In the genomic region with DNA sequence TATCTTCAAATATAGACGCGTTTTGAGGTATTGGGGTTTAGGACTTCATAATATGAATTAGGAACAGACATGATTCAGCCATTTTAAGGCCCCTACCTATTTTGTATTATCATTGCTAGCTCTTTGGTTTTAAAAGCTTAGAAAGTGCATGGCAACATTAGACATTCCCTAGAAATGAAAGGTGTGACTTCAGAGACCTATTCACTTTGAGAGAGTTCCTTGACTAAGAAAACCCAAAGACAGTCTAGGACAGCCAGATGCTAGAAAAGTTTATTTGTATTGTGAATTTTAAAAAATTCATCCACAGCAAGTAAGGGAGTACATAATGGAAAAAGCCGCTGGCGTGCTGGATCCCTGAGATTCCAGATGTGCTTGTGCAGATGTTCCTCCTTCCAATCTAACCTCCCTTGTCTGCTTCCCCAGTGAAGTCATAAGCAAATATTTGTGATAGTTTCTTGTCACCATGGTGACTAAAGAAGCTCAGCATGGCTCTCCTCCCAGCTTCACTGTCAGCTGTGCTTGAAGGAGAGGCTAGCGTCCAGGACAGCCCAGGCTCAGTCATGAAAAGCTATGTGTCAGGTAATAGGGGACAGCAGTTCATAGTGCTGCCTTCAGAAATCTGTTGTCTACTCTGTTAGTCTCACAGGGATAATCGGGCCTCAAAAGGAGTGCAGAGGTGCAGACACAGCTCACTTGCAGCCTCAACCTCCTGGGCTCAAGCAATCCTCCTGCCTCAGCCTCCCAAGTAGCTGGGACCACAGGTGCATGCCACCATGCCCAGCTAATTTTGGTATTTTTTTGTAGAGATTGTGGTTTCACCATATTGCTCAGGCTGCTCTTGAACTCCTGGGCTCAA, we compare ENCODE assay signal across 10 cellular contexts. TPM values are rescaled to one million over a fixed set of nuclear protein-coding genes. Genes with fewer than 3 reads are reported as not detected.
DNase-seq lines count a peak whose midpoint lies in the region; ATAC-seq, FAIRE-seq and TF ChIP-seq lines count a peak whose summit lies in the region.
"Had no signal": no experiment of that assay in that cellular context is flagged by ENCODE, and none has a peak within 500 bp of the region (broad histone marks: within the 10 kb centered on the region; RNA-seq: fewer than 3 reads in every experiment).

No MANE protein-coding gene starts in this region.

- no peak overlapping the region for H2AFZ ChIP-seq in GM23338

- H3K9ac ChIP-seq in rectal smooth muscle tissue (ENCODE audit: low read length), result no peak overlapping the region
- H3K9ac ChIP-seq: KMS-11 had no signal

- no peak overlapping the region for H3K4me3 ChIP-seq in GM23338
- no peak overlapping the region for H3K4me3 ChIP-seq in rectal smooth muscle tissue (ENCODE audit: low read length)
- H3K4me3 ChIP-seq: tibial artery had no signal

- H3K27me3 ChIP-seq in GM23338 (ENCODE audit: insufficient read depth), result no peaks in the 10 kb centered on the region
- H3K27me3 ChIP-seq in rectal smooth muscle tissue (ENCODE audit: control insufficient read depth, insufficient read depth, low read length), result no peaks in the 10 kb centered on the region
- H3K27me3 ChIP-seq: tibial artery had no signal

- H3K79me2 ChIP-seq in GM23338 (replicated peaks; ENCODE audit: insufficient read depth), result peaks cover 93% of the 10 kb centered on the region

- peaks cover 62% of the 10 kb centered on the region for H4K20me1 ChIP-seq in GM23338 (replicated peaks; ENCODE audit: insufficient read depth)

- TF ChIP-seq CTCF in GM23338 (conservative IDR thresholded peaks at IDR 0.05; ENCODE audit: low read depth in 2 of 2), result no peak

- no peak overlapping the region for H3K4me2 ChIP-seq in GM23338
- H3K4me2 ChIP-seq: KMS-11 had no signal

- peaks cover 1% of the 10 kb centered on the region for H3K27me3 Mint-ChIP-seq in GM23338 (ENCODE audit: insufficient read depth, low read depth, poor library complexity)

- no peaks in the 10 kb centered on the region for H3K9me3 Mint-ChIP-seq in GM23338

- 0 out of 2 replicates have a peak, but pooled peaks cover 6% of the 10 kb centered on the region for H3F3A ChIP-seq in GM23338 (replicated peaks; ENCODE audit: low read depth)

- H3K4me1 Mint-ChIP-seq in GM23338, result peaks cover 7% of the 10 kb centered on the region; the same call in 1 of the 3 replicates

- peak; percentile 27 for DNase-seq in GM23338 (ENCODE audit: low spot score)
- peak; percentile 54 for DNase-seq in RKO (ENCODE audit: low spot score)
- peak; percentile 15 to 52 for DNase-seq in frontal cortex (ENCODE audit: low spot score in 2 of 2)
- no peak for DNase-seq in activated T-cell treated with anti-CD3 and anti-CD28 coated beads, Interleukin-2, amount 50 U/mL, for 1 hour
- DNase-seq in activated CD4-positive, CD25-positive, alpha-beta regulatory T cell (lab: John Stamatoyannopoulos, UW), result no peak

- H3K9me2 ChIP-seq in GM23338 (ENCODE audit: insufficient read depth), result no peaks in the 10 kb centered on the region

- peak overlapping the region; percentile 29; the same call in 1 of the 2 replicates for H3K27ac Mint-ChIP-seq in GM23338

- no peaks in the 10 kb centered on the region for H3K4me1 ChIP-seq in GM23338 (ENCODE audit: insufficient read depth)
- peaks cover 7% of the 10 kb centered on the region for H3K4me1 ChIP-seq in rectal smooth muscle tissue (ENCODE audit: control insufficient read depth, insufficient read depth, low read length)

- FAIRE-seq in frontal cortex (lab: Jason Lieb, UNC), result no peak

- H3K4me3 Mint-ChIP-seq in GM23338, result no peak overlapping the region

- ATAC-seq in GM23338, result 0 out of 3 replicates have a peak, but pooled peaks have one; percentile 31
- no peak for ATAC-seq in HG03457 (IDR thresholded peaks at IDR 0.05; ENCODE audit: unreplicated experiment)
- no peak for ATAC-seq in GM19328 (IDR thresholded peaks at IDR 0.05; ENCODE audit: unreplicated experiment)

- H3K36me3 ChIP-seq in GM23338 (ENCODE audit: insufficient read depth) (no peaks in the 10 kb centered on the region), rectal smooth muscle tissue (ENCODE audit: control insufficient read depth, insufficient read depth, low read length) (no peaks in the 10 kb centered on the region)
- H3K36me3 ChIP-seq: tibial artery had no signal

- peaks cover under 1% of the 10 kb centered on the region; the same call in 1 of the 3 replicates for H3K36me3 Mint-ChIP-seq in GM23338 (ENCODE audit: low read depth)

- H3K27ac ChIP-seq in GM23338 (ENCODE audit: low read depth) (peak overlapping the region; percentile 12; the same call in 1 of the 2 replicates), rectal smooth muscle tissue (ENCODE audit: low read depth, low read length) (peak overlapping the region; percentile 55)
- H3K27ac ChIP-seq: KMS-11 had no signal

TF ChIP-seq in GM23338, 12 proteins besides CTCF, POLR2A, EP300 and RAD21 (continues in another document):
- TF ChIP-seq JUNB (IDR thresholded peaks at IDR 0.05; ENCODE audit: unreplicated experiment) (no peak), STAT1 (IDR thresholded peaks at IDR 0.05; ENCODE audit: unreplicated experiment) (no peak), POLR2AphosphoS5 (IDR thresholded peaks at IDR 0.05; ENCODE audit: low read depth) (no peak), CREB1 (CRISPR knock-in tag; IDR thresholded peaks at IDR 0.05; ENCODE audit: low read depth) (no peak), EZH2 (IDR thresholded peaks at IDR 0.05; ENCODE audit: low read depth, unreplicated experiment) (no peak), ZNF331 (CRISPR knock-in tag; IDR thresholded peaks at IDR 0.05; ENCODE audit: low read depth) (no peak), EZH2phosphoT487 (IDR thresholded peaks at IDR 0.05; ENCODE audit: unreplicated experiment) (no peak), ZNF114 (CRISPR knock-in tag; IDR thresholded peaks at IDR 0.05) (no peak), NANOG (IDR thresholded peaks at IDR 0.05; ENCODE audit: borderline replicate concordance) (no peak), ETS1 (IDR thresholded peaks at IDR 0.05) (no peak)
- TF ChIP-seq, protein P1, sequence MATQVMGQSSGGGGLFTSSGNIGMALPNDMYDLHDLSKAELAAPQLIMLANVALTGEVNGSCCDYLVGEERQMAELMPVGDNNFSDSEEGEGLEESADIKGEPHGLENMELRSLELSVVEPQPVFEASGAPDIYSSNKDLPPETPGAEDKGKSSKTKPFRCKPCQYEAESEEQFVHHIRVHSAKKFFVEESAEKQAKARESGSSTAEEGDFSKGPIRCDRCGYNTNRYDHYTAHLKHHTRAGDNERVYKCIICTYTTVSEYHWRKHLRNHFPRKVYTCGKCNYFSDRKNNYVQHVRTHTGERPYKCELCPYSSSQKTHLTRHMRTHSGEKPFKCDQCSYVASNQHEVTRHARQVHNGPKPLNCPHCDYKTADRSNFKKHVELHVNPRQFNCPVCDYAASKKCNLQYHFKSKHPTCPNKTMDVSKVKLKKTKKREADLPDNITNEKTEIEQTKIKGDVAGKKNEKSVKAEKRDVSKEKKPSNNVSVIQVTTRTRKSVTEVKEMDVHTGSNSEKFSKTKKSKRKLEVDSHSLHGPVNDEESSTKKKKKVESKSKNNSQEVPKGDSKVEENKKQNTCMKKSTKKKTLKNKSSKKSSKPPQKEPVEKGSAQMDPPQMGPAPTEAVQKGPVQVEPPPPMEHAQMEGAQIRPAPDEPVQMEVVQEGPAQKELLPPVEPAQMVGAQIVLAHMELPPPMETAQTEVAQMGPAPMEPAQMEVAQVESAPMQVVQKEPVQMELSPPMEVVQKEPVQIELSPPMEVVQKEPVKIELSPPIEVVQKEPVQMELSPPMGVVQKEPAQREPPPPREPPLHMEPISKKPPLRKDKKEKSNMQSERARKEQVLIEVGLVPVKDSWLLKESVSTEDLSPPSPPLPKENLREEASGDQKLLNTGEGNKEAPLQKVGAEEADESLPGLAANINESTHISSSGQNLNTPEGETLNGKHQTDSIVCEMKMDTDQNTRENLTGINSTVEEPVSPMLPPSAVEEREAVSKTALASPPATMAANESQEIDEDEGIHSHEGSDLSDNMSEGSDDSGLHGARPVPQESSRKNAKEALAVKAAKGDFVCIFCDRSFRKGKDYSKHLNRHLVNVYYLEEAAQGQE (IDR thresholded peaks at IDR 0.05; ENCODE audit: unreplicated experiment), result no peak

RNA-seq across cellular contexts. Expression of gene KPNA6, which starts 34.8 kb away (rescaled TPM):
- 69.7 and 72.2 TPM in 2 replicates for total RNA-seq in GM23338 (2014; rRNA removed; shearing (Covaris generic))
- polyA plus RNA-seq in GM23338 (2016; fragmentation: Nextera tagmentation; extraction: Ambion mirVana), result 27.5 and 28.6 TPM in 2 replicates
- 21.2 TPM for total RNA-seq in frontal cortex

RNA-seq across cellular contexts. Expression of gene TXLNA, which starts 36.8 kb away (rescaled TPM):
- 45.2 and 52.1 TPM in 2 replicates for total RNA-seq in GM23338 (2014; rRNA removed; shearing (Covaris generic))
- polyA plus RNA-seq in GM23338 (2016; fragmentation: Nextera tagmentation; extraction: Ambion mirVana), result 13.2 and 15.2 TPM in 2 replicates
- 20.4 TPM for total RNA-seq in frontal cortex

RNA-seq across cellular contexts. Expression of gene CCDC28B, which starts 57.7 kb away (rescaled TPM):
- total RNA-seq in GM23338 (2014; rRNA removed; shearing (Covaris generic)), result 8.6 and 8.7 TPM in 2 replicates
- 35.2 and 39.7 TPM in 2 replicates for polyA plus RNA-seq in GM23338 (2016; fragmentation: Nextera tagmentation; extraction: Ambion mirVana)
- total RNA-seq in frontal cortex, result 34.2 TPM

Comparison
In these comparisons a context has a peak if more than half of its experiments do, and no peak if none do; other contexts are left out.
1. DNase-seq: peak in GM23338 (single experiment), RKO (single experiment) and frontal cortex (2 of 2); none in activated T-cell treated with anti-CD3 and anti-CD28 coated beads, Interleukin-2, amount 50 U/mL, for 1 hour (single experiment) and activated CD4-positive, CD25-positive, alpha-beta regulatory T cell (0 of 4).